In the genomic region with DNA sequence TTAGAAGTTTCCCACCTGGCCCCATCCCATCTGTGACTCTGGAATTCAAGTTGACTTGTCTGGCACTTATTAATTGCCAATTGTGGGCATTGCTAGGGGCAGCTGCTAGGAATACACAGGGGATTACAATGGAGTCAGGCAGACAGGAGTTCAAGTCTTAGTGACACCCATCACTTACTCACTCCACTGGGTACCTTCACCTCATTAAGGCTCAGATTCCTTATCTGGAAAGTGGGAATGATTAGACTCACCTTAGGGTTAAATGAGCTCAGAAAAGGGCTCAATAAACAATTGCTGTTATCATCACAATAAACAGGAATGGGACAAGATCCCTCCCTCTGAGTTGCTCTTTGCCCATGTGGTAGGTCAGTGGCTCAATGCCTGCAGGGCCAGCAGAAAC, we compare ENCODE assay signal across 35 cellular contexts. TPM values are rescaled to one million over a fixed set of nuclear protein-coding genes. Genes with fewer than 3 reads are reported as not detected.
DNase-seq lines count a peak whose midpoint lies in the region; ATAC-seq and TF ChIP-seq lines count a peak whose summit lies in the region.
"Had no signal": no experiment of that assay in that cellular context is flagged by ENCODE, and none has a peak within 500 bp of the region (broad histone marks: within the 10 kb centered on the region; RNA-seq: fewer than 3 reads in every experiment).

No MANE protein-coding gene starts in this region.

- no peak overlapping the region for H3K56ac ChIP-seq in mesendoderm (ENCODE audit: low read length)

- H3K27ac ChIP-seq in endodermal cell (ENCODE audit: low read depth, low read length) (no peak overlapping the region), mesendoderm (ENCODE audit: low read depth, low read length) (no peak overlapping the region)
- H3K27ac ChIP-seq: 22Rv1; A549; BLaER1; BLaER1 treated with 17β-estradiol and CSF1 and Interleukin-3, amounts not matched to agents 10 nM and 100 nM; C4-2B had no signal

- H3K9me3 ChIP-seq in endodermal cell (ENCODE audit: control insufficient read depth, low read length) = peaks cover 13% of the 10 kb centered on the region
- H3K9me3 ChIP-seq: A549; BE2C; BLaER1; BLaER1 treated with 17β-estradiol and CSF1 and Interleukin-3, amounts not matched to agents 10 nM and 100 nM; Caco-2 had no signal

- H2BK15ac ChIP-seq in mesendoderm (replicated peaks; ENCODE audit: low read depth) = no peak overlapping the region

- no peak overlapping the region for H4K8ac ChIP-seq in mesendoderm (ENCODE audit: low read depth, low read length)

- H3K4me3 Mint-ChIP-seq in endodermal cell = no peak overlapping the region
- H3K4me3 Mint-ChIP-seq in CD14-positive monocyte = no peak overlapping the region
- H3K4me3 Mint-ChIP-seq: B cell; CD4-positive, alpha-beta memory T cell; CD4-positive, alpha-beta T cell; CD4-positive, CD25-positive, alpha-beta regulatory T cell; CD8-positive, alpha-beta memory T cell; CD8-positive, alpha-beta T cell had no signal

- no peak for TF ChIP-seq CTCF in endodermal cell (conservative IDR thresholded peaks at IDR 0.05)
- no peak for TF ChIP-seq CTCF in CD14-positive monocyte (IDR thresholded peaks at IDR 0.05)

- intact Hi-C loops in CD14-positive monocyte (cut with micrococcal nuclease) = no loop called here

- no peak overlapping the region for H3K23ac ChIP-seq in mesendoderm (ENCODE audit: low read length)

- no peak overlapping the region for H4K5ac ChIP-seq in mesendoderm (ENCODE audit: low read length)

- H3K4me1 ChIP-seq in endodermal cell (ENCODE audit: control insufficient read depth, insufficient read depth, low read length) (peaks cover 13% of the 10 kb centered on the region), mesendoderm (ENCODE audit: control insufficient read depth, low read depth, low read length) (no peaks in the 10 kb centered on the region)
- H3K4me1 ChIP-seq: A549, BE2C, Caco-2 had no signal

- H3K9ac ChIP-seq in endodermal cell (ENCODE audit: extremely low read depth, low read length, poor library complexity, severe bottlenecking) = peak overlapping the region; percentile 54
- H3K9ac ChIP-seq in mesendoderm (ENCODE audit: low read length) = no peak overlapping the region
- H3K9ac ChIP-seq: BLaER1; BLaER1 treated with 17β-estradiol and CSF1 and Interleukin-3, amounts not matched to agents 10 nM and 100 nM had no signal

- no peaks in the 10 kb centered on the region for H3K79me2 ChIP-seq in mesendoderm (ENCODE audit: control insufficient read depth, insufficient read depth, low read length)

- H3K36me3 Mint-ChIP-seq in endodermal cell (ENCODE audit: low read depth) = peaks cover 7% of the 10 kb centered on the region
- no peaks in the 10 kb centered on the region for H3K36me3 Mint-ChIP-seq in CD14-positive monocyte
- H3K36me3 Mint-ChIP-seq: CD4-positive, alpha-beta memory T cell; CD4-positive, CD25-positive, alpha-beta regulatory T cell; CD8-positive, alpha-beta memory T cell; CD8-positive, alpha-beta T cell had no signal

- H2AK5ac ChIP-seq in mesendoderm (ENCODE audit: low read length) = no peak overlapping the region

- H3K4me3 ChIP-seq in endodermal cell (ENCODE audit: low read length) (no peak overlapping the region), mesendoderm (ENCODE audit: low read length) (no peak overlapping the region)
- H3K4me3 ChIP-seq: A549; BLaER1; BLaER1 treated with 17β-estradiol and CSF1 and Interleukin-3, amounts not matched to agents 10 nM and 100 nM had no signal

- peaks cover 14% of the 10 kb centered on the region for H3K27me3 Mint-ChIP-seq in endodermal cell (ENCODE audit: insufficient read depth)
- peaks cover 7 to 13% (median 8%) of the 10 kb centered on the region in 3 donors for H3K27me3 Mint-ChIP-seq in CD14-positive monocyte (ENCODE audit: low read depth in 3 of 3)

- ATAC-seq in HG03045 (IDR thresholded peaks at IDR 0.05; ENCODE audit: unreplicated experiment) = no peak
- ATAC-seq: A549; CD8-positive, alpha-beta T cell had no signal

- H3K18ac ChIP-seq in mesendoderm (ENCODE audit: low read length) = no peak overlapping the region

- H2BK120ac ChIP-seq in mesendoderm (ENCODE audit: low read depth, low read length) = no peak overlapping the region

- no peaks in the 10 kb centered on the region for H3K27me3 ChIP-seq in endodermal cell (ENCODE audit: control insufficient read depth, insufficient read depth, low read length, poor library complexity, severe bottlenecking)
- H3K27me3 ChIP-seq in mesendoderm (ENCODE audit: insufficient read depth, low read length, poor library complexity) = no peaks in the 10 kb centered on the region
- H3K27me3 ChIP-seq: BE2C; BLaER1; BLaER1 treated with 17β-estradiol and CSF1 and Interleukin-3, amounts not matched to agents 10 nM and 100 nM had no signal

- H3K9me3 Mint-ChIP-seq in endodermal cell (peaks cover 9% of the 10 kb centered on the region), CD14-positive monocyte (peaks cover 0 to 6% (median 0%) of the 10 kb centered on the region in 7 donors)
- H3K9me3 Mint-ChIP-seq: CD4-positive, alpha-beta T cell had no signal

- DNase-seq in NCI-H2171 treated with DMSO at 0.1 percent for 48 hours (lab: John Stamatoyannopoulos, UW) (peak; percentile 12), NCI-H2171 (lab: John Stamatoyannopoulos, UW) (no peak), endodermal cell (no peak), mesendoderm (peak; percentile 91), CD14-positive monocyte (ENCODE audit: low spot score) (no peak)
- DNase-seq: 8988T; ACHN; AML-193; BE2C; C1 segment of cervical spinal cord; Caco-2; Calu3; CD4-positive, alpha-beta memory T cell; CD4-positive, alpha-beta T cell; CD4-positive, CD25-positive, alpha-beta regulatory T cell; CD8-positive, alpha-beta memory T cell; CD8-positive, alpha-beta T cell; COR-L47; DMS 273 treated with DMSO at 0.1 percent for 48 hours; DMS153; DMS53; DMS79; DMS79 treated with DMSO at 0.1 percent for 48 hours; DND-41; EL had no signal

- H3K4me2 ChIP-seq in mesendoderm (ENCODE audit: low read length) = no peak overlapping the region
- H3K4me2 ChIP-seq: A549, BLaER1 had no signal

- no peak overlapping the region for H2BK5ac ChIP-seq in mesendoderm (ENCODE audit: low read length)

- H3K27ac Mint-ChIP-seq in endodermal cell (peak overlapping the region; percentile 61), CD14-positive monocyte (no peak overlapping the region)
- H3K27ac Mint-ChIP-seq: B cell; CD4-positive, alpha-beta memory T cell; CD4-positive, alpha-beta T cell; CD4-positive, CD25-positive, alpha-beta regulatory T cell; CD8-positive, alpha-beta memory T cell; CD8-positive, alpha-beta T cell had no signal

- no peak overlapping the region for H3K4ac ChIP-seq in mesendoderm (ENCODE audit: low read depth, low read length)

- H3K4me1 Mint-ChIP-seq in endodermal cell (peaks cover 22% of the 10 kb centered on the region), CD14-positive monocyte (no peaks in the 10 kb centered on the region)
- H3K4me1 Mint-ChIP-seq: B cell; CD4-positive, alpha-beta memory T cell; CD4-positive, CD25-positive, alpha-beta regulatory T cell; CD8-positive, alpha-beta memory T cell had no signal

- H3K79me1 ChIP-seq in mesendoderm (ENCODE audit: low read length) = no peaks in the 10 kb centered on the region

- H3K36me3 ChIP-seq in endodermal cell (ENCODE audit: control insufficient read depth, insufficient read depth, low read length) = no peaks in the 10 kb centered on the region
- no peaks in the 10 kb centered on the region for H3K36me3 ChIP-seq in mesendoderm (ENCODE audit: control insufficient read depth, insufficient read depth, low read length)
- H3K36me3 ChIP-seq: BE2C; BLaER1; BLaER1 treated with 17β-estradiol and CSF1 and Interleukin-3, amounts not matched to agents 10 nM and 100 nM had no signal

RNA-seq across cellular contexts. Expression of gene GRIK3, which starts 18.2 kb away (rescaled TPM):
- 10 to 100 TPM; 13.4 to 32.4 TPM for total RNA-seq in endodermal cell
- 6.4 TPM for polyA plus RNA-seq in endodermal cell (2013, experiment 1 of 2)
- polyA plus RNA-seq in endodermal cell (2013, experiment 2 of 2) = 6.6 TPM
- 1.2 TPM for polyA plus RNA-seq in mesendoderm (2013, experiment 1 of 2)
- polyA plus RNA-seq in mesendoderm (2013, experiment 2 of 2) = 1.1 TPM
- polyA plus RNA-seq in CD14-positive monocyte = not detected
- total RNA-seq: A172; Caco-2; Calu3; CD4-positive, alpha-beta memory T cell; CD4-positive, alpha-beta T cell; CD4-positive, CD25-positive, alpha-beta regulatory T cell; CD8-positive, alpha-beta memory T cell; CD8-positive, alpha-beta T cell had no signal
- polyA plus RNA-seq: A549; AG04450; BJ; CD4-positive, alpha-beta memory T cell; CD4-positive, CD25-positive, alpha-beta regulatory T cell; CD8-positive, alpha-beta memory T cell had no signal

Comparison
In these comparisons a context has a peak if more than half of its experiments do, and no peak if none do; other contexts are left out.
1. DNase-seq: peak in NCI-H2171 treated with DMSO at 0.1 percent for 48 hours (single experiment) and mesendoderm (single experiment); none in NCI-H2171 (single experiment), endodermal cell (single experiment) and CD14-positive monocyte (single experiment).